In genomic region chr17:50926523-50926922, GRCh38 we compare ENCODE assay signal across 17 cellular contexts.
DNase-seq lines count a peak whose midpoint lies in the region; ATAC-seq and TF ChIP-seq lines count a peak whose summit lies in the region.
"Had no signal": no experiment of that assay in that cellular context is flagged by ENCODE, and none has a peak within 500 bp of the region (broad histone marks: within the 10 kb centered on the region; RNA-seq: fewer than 3 reads in every experiment).

No MANE protein-coding gene starts in this region.

- peak; percentile 39 for ATAC-seq in activated naive CD8-positive, alpha-beta T cell treated with anti-CD3 and anti-CD28 coated beads, Interleukin-2, amount 50 U/mL, for 24 hours
- ATAC-seq in psoas muscle: no peak

- H3K27ac Mint-ChIP-seq in activated CD4-positive, alpha-beta T cell treated with anti-CD3 and anti-CD28 coated beads, Interleukin-2, amount 10 ng/mL, durations not matched to agents 7 days and 5 days: no peak overlapping the region
- H3K27ac Mint-ChIP-seq in activated CD4-positive, alpha-beta T cell treated with anti-CD3 and anti-CD28 coated beads, Interleukin-2, amount 10 ng/mL, durations not matched to agents 24 days and 14 days: no peak overlapping the region
- no peak overlapping the region for H3K27ac Mint-ChIP-seq in activated naive CD8-positive, alpha-beta T cell treated with anti-CD3 and anti-CD28 coated beads, Interleukin-2, amount 50 U/mL, for 24 hours

- intact Hi-C loops in activated CD4-positive, alpha-beta T cell treated with anti-CD3 and anti-CD28 coated beads, Interleukin-2, amount 10 ng/mL, durations not matched to agents 24 days and 14 days (cut with micrococcal nuclease): no loop called here
- intact Hi-C loops in psoas muscle (cut with DNase I): loop anchor here in 1 of 2 donors (5.0 kb wide), 1 partner anchor 49 kb away; no protein-coding TSS in a partner anchor

- no peak overlapping the region for H3K4me3 ChIP-seq in Jurkat, Clone E6-1 (ENCODE audit: low read length)
- no peak overlapping the region for H3K4me3 ChIP-seq in psoas muscle

- H3K4me1 ChIP-seq in psoas muscle: peaks cover 31% of the 10 kb centered on the region

- H3K27me3 Mint-ChIP-seq in activated CD4-positive, alpha-beta T cell treated with anti-CD3 and anti-CD28 coated beads, Interleukin-2, amount 10 ng/mL, durations not matched to agents 7 days and 5 days: peaks cover 21% of the 10 kb centered on the region
- H3K27me3 Mint-ChIP-seq in activated CD4-positive, alpha-beta T cell treated with anti-CD3 and anti-CD28 coated beads, Interleukin-2, amount 10 ng/mL, durations not matched to agents 24 days and 14 days: peaks cover 16% of the 10 kb centered on the region
- peaks cover 5% of the 10 kb centered on the region for H3K27me3 Mint-ChIP-seq in activated naive CD8-positive, alpha-beta T cell treated with anti-CD3 and anti-CD28 coated beads, Interleukin-2, amount 50 U/mL, for 24 hours

- no peaks in the 10 kb centered on the region for H3K36me3 Mint-ChIP-seq in activated CD4-positive, alpha-beta T cell treated with anti-CD3 and anti-CD28 coated beads, Interleukin-2, amount 10 ng/mL, durations not matched to agents 7 days and 5 days (ENCODE audit: low read depth)
- no peaks in the 10 kb centered on the region for H3K36me3 Mint-ChIP-seq in activated CD4-positive, alpha-beta T cell treated with anti-CD3 and anti-CD28 coated beads, Interleukin-2, amount 10 ng/mL, durations not matched to agents 24 days and 14 days (ENCODE audit: low read depth)
- H3K36me3 Mint-ChIP-seq in activated naive CD8-positive, alpha-beta T cell treated with anti-CD3 and anti-CD28 coated beads, Interleukin-2, amount 50 U/mL, for 24 hours (ENCODE audit: low read depth): no peaks in the 10 kb centered on the region

- no peak for TF ChIP-seq CTCF in psoas muscle (IDR thresholded peaks at IDR 0.05)

- 95 to 99% (median 98%) methylated on average over 7 of the region's 7 CpGs for WGBS in psoas muscle, 3 donors

- H3K4me3 Mint-ChIP-seq in activated CD4-positive, alpha-beta T cell treated with anti-CD3 and anti-CD28 coated beads, Interleukin-2, amount 10 ng/mL, durations not matched to agents 7 days and 5 days: no peak overlapping the region
- H3K4me3 Mint-ChIP-seq in activated CD4-positive, alpha-beta T cell treated with anti-CD3 and anti-CD28 coated beads, Interleukin-2, amount 10 ng/mL, durations not matched to agents 24 days and 14 days: no peak overlapping the region
- H3K4me3 Mint-ChIP-seq in activated naive CD8-positive, alpha-beta T cell treated with anti-CD3 and anti-CD28 coated beads, Interleukin-2, amount 50 U/mL, for 24 hours: no peak overlapping the region

- CTCF ChIA-PET in activated CD4-positive, alpha-beta T cell treated with anti-CD3 and anti-CD28 coated beads, Interleukin-2, amount 10 ng/mL, durations not matched to agents 7 days and 5 days (lab: Charles Lee): interaction anchor here (0.9 to 2.2 kb wide), 9 partner anchors 8 to 74 kb away, joined by 3 to 7 read pairs (median 4); no protein-coding TSS in a partner anchor

- peak overlapping the region; percentile 4 for H3K27ac ChIP-seq in psoas muscle

- H3K27me3 ChIP-seq in psoas muscle (ENCODE audit: insufficient read depth in 3 of 3, low read length in 2 of 3): no peaks in the 10 kb centered on the region

- no peaks in the 10 kb centered on the region for H3K36me3 ChIP-seq in psoas muscle (ENCODE audit: insufficient read depth in 1 of 2, low read depth in 1 of 2)

- no peaks in the 10 kb centered on the region for H3K9me3 Mint-ChIP-seq in activated CD4-positive, alpha-beta T cell treated with anti-CD3 and anti-CD28 coated beads, Interleukin-2, amount 10 ng/mL, durations not matched to agents 7 days and 5 days
- no peaks in the 10 kb centered on the region for H3K9me3 Mint-ChIP-seq in activated CD4-positive, alpha-beta T cell treated with anti-CD3 and anti-CD28 coated beads, Interleukin-2, amount 10 ng/mL, durations not matched to agents 24 days and 14 days
- H3K9me3 Mint-ChIP-seq in activated naive CD8-positive, alpha-beta T cell treated with anti-CD3 and anti-CD28 coated beads, Interleukin-2, amount 50 U/mL, for 24 hours: no peaks in the 10 kb centered on the region

- no peaks in the 10 kb centered on the region for H3K9me3 ChIP-seq in psoas muscle

- peak; percentile 47 for DNase-seq in activated CD4-positive, alpha-beta T cell treated with anti-CD3 and anti-CD28 coated beads, Interleukin-2, amount 10 ng/mL, durations not matched to agents 7 days and 5 days
- no peak for DNase-seq in activated CD4-positive, alpha-beta T cell treated with anti-CD3 and anti-CD28 coated beads, Interleukin-2, amount 10 ng/mL, durations not matched to agents 24 days and 14 days
- DNase-seq in Jurkat, Clone E6-1 (ENCODE audit: low read depth, low spot score): peak; percentile 79
- DNase-seq in activated naive CD8-positive, alpha-beta T cell treated with anti-CD3 and anti-CD28 coated beads, Interleukin-2, amount 50 U/mL, for 24 hours: no peak
- peak in 1 of 2 donors; percentile 21 for DNase-seq in psoas muscle
- DNase-seq in SK-N-DZ (ENCODE audit: low spot score): no peak
- no peak for DNase-seq in NCI-H2107 treated with DMSO at 0.1 percent for 48 hours (lab: John Stamatoyannopoulos, UW; ENCODE audit: unreplicated experiment)
- DNase-seq in effector CD4-positive, alpha-beta T cell: no peak
- DNase-seq: 8988T; DMS 273 treated with DMSO at 0.1 percent for 48 hours; NCI-H1092; NCI-H2107; NCI-H345; NCI-H526 treated with DMSO at 0.1 percent for 48 hours; NK-92 treated with Interleukin-12 subunit alpha and Interleukin-12 subunit beta, amount 100 ng/mL, for 24 hours; OCI-M1; SHP77 treated with DMSO at 0.1 percent for 48 hours had no signal

- POLR2A ChIA-PET in activated CD4-positive, alpha-beta T cell treated with anti-CD3 and anti-CD28 coated beads, Interleukin-2, amount 10 ng/mL, durations not matched to agents 7 days and 5 days (lab: Charles Lee): interaction anchor here (1.0 kb wide), 1 partner anchor 60 kb away, joined by 3 read pairs; the partner anchor contains the start of gene TOB1

- peaks cover 35% of the 10 kb centered on the region for H3K4me1 Mint-ChIP-seq in activated CD4-positive, alpha-beta T cell treated with anti-CD3 and anti-CD28 coated beads, Interleukin-2, amount 10 ng/mL, durations not matched to agents 7 days and 5 days
- peaks cover 10% of the 10 kb centered on the region for H3K4me1 Mint-ChIP-seq in activated CD4-positive, alpha-beta T cell treated with anti-CD3 and anti-CD28 coated beads, Interleukin-2, amount 10 ng/mL, durations not matched to agents 24 days and 14 days
- H3K4me1 Mint-ChIP-seq in activated naive CD8-positive, alpha-beta T cell treated with anti-CD3 and anti-CD28 coated beads, Interleukin-2, amount 50 U/mL, for 24 hours: peaks cover 31% of the 10 kb centered on the region

Comparison
In these comparisons a context has a peak if more than half of its experiments do, and no peak if none do; other contexts are left out.
1. DNase-seq: peak in activated CD4-positive, alpha-beta T cell treated with anti-CD3 and anti-CD28 coated beads, Interleukin-2, amount 10 ng/mL, durations not matched to agents 7 days and 5 days (single experiment) and Jurkat, Clone E6-1 (single experiment); none in activated CD4-positive, alpha-beta T cell treated with anti-CD3 and anti-CD28 coated beads, Interleukin-2, amount 10 ng/mL, durations not matched to agents 24 days and 14 days (single experiment), activated naive CD8-positive, alpha-beta T cell treated with anti-CD3 and anti-CD28 coated beads, Interleukin-2, amount 50 U/mL, for 24 hours (single experiment), SK-N-DZ (single experiment), NCI-H2107 treated with DMSO at 0.1 percent for 48 hours (single experiment) and effector CD4-positive, alpha-beta T cell (single experiment).